11 cellular contexts compared by ENCODE assay signal in the genomic region with DNA sequence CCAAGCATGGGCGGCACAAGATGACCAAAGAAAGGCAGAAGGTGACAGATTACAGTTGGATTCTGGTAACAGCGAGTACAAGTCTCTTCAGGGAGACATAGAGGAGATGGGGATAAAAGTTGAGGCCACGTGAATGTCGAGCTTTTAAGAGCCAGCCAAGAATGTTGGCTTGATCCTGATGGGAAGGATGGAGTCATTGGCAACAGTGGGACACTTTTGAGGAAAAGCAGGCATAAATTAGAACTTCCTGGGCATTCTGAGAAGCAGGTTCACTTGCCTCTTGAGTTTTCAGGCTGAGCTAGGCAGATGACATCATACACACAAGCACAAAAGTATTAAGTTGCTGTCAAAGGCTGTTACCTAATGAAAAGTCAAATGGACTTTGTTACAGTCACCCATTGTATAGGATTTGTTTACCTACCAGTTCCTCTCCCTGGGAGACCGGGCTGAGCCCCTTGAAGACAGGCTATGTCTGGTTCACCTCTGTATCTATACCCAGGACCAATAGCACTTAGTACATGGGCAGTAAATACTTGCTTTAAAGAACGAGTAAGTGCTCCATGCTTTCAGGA. TPM values are rescaled to one million over a fixed set of nuclear protein-coding genes. Genes with fewer than 3 reads are reported as not detected.
DNase-seq lines count a peak whose midpoint lies in the region; ATAC-seq, FAIRE-seq and TF ChIP-seq lines count a peak whose summit lies in the region.
"Had no signal": no experiment of that assay in that cellular context is flagged by ENCODE, and none has a peak within 500 bp of the region (broad histone marks: within the 10 kb centered on the region; RNA-seq: fewer than 3 reads in every experiment).

No MANE protein-coding gene starts in this region.

- no peak for FAIRE-seq in kidney (lab: Jason Lieb, UNC)

- no peaks in the 10 kb centered on the region for H3K36me3 ChIP-seq in esophagus squamous epithelium
- no peaks in the 10 kb centered on the region for H3K36me3 ChIP-seq in kidney (ENCODE audit: control insufficient read depth in 1 of 2, insufficient read depth in 2 of 2, low read length in 2 of 2)

- POLR2A ChIA-PET in activated CD8-positive, alpha-beta T cell treated with anti-CD3 and anti-CD28 coated beads, Interleukin-2, amount 10 ng/mL, durations not matched to agents 7 days and 5 days (lab: Charles Lee), result no interaction called here

- H3K27ac ChIP-seq in esophagus squamous epithelium (peak overlapping the region in 3 of 4 donors; percentile 1 to 80 (median 66)), kidney (ENCODE audit: low read depth in 2 of 2, low read length in 2 of 2) (no peak overlapping the region)
- H3K27ac ChIP-seq: body of pancreas had no signal

- ATAC-seq in activated CD8-positive, alpha-beta T cell treated with anti-CD3 and anti-CD28 coated beads, Interleukin-2, amount 10 ng/mL, durations not matched to agents 7 days and 5 days, result no peak
- ATAC-seq in stimulated activated memory B cell treated with anti-CD40 and anti-IgM and Interleukin-4, amounts not matched to agents 10 μg/mL and 1 μg/mL and 100 μg/mL, for 72 hours, result no peak
- ATAC-seq: body of pancreas had no signal

- H3K9me3 ChIP-seq in esophagus squamous epithelium, result no peaks in the 10 kb centered on the region
- H3K9me3 ChIP-seq in kidney (ENCODE audit: control insufficient read depth in 1 of 2, low read length in 2 of 2), result no peaks in the 10 kb centered on the region
- H3K9me3 ChIP-seq: body of pancreas had no signal

- H3K9ac ChIP-seq in kidney (ENCODE audit: low read length in 2 of 2), result no peak overlapping the region

- no peaks in the 10 kb centered on the region for H3K27me3 Mint-ChIP-seq in activated T-cell treated with anti-CD3 and anti-CD28 coated beads, Interleukin-2, amount 50 U/mL, for 24 hours
- no peaks in the 10 kb centered on the region for H3K27me3 Mint-ChIP-seq in activated CD8-positive, alpha-beta T cell treated with anti-CD3 and anti-CD28 coated beads, Interleukin-2, amount 10 ng/mL, durations not matched to agents 7 days and 5 days (ENCODE audit: low read depth)
- no peaks in the 10 kb centered on the region for H3K27me3 Mint-ChIP-seq in stimulated activated memory B cell treated with anti-CD40 and anti-IgM and Interleukin-4, amounts not matched to agents 10 μg/mL and 1 μg/mL and 100 μg/mL, for 72 hours

- no peaks in the 10 kb centered on the region for H3K9me3 Mint-ChIP-seq in activated T-cell treated with anti-CD3 and anti-CD28 coated beads, Interleukin-2, amount 50 U/mL, for 24 hours
- H3K9me3 Mint-ChIP-seq in activated CD8-positive, alpha-beta T cell treated with anti-CD3 and anti-CD28 coated beads, Interleukin-2, amount 10 ng/mL, durations not matched to agents 7 days and 5 days (ENCODE audit: insufficient read depth), result no peaks in the 10 kb centered on the region
- no peaks in the 10 kb centered on the region for H3K9me3 Mint-ChIP-seq in stimulated activated memory B cell treated with anti-CD40 and anti-IgM and Interleukin-4, amounts not matched to agents 10 μg/mL and 1 μg/mL and 100 μg/mL, for 72 hours

- no peak for DNase-seq in activated T-cell treated with anti-CD3 and anti-CD28 coated beads, Interleukin-2, amount 50 U/mL, for 24 hours
- no peak for DNase-seq in activated T-cell treated with anti-CD3 and anti-CD28 coated beads, Interleukin-2, amount 50 U/mL, for 1 hour
- DNase-seq in activated CD8-positive, alpha-beta T cell treated with anti-CD3 and anti-CD28 coated beads, Interleukin-2, amount 10 ng/mL, durations not matched to agents 7 days and 5 days, result peak; percentile 14
- DNase-seq in esophagus squamous epithelium (lab: John Stamatoyannopoulos, UW) (no peak), NCI-H1092 treated with DMSO at 0.1 percent for 48 hours (lab: John Stamatoyannopoulos, UW) (no peak), kidney (no peak), iPS-NIHi11 (ENCODE audit: low spot score) (no peak)
- DNase-seq: body of pancreas, KBM-7, NCI-H2171 treated with DMSO at 0.1 percent for 48 hours had no signal

- intact Hi-C loops in esophagus squamous epithelium (cut with DNase I) (no loop called here), kidney (cut with DNase I) (no loop called here)

- peak overlapping the region; percentile 80 for H3K27ac Mint-ChIP-seq in activated T-cell treated with anti-CD3 and anti-CD28 coated beads, Interleukin-2, amount 50 U/mL, for 24 hours
- H3K27ac Mint-ChIP-seq in activated CD8-positive, alpha-beta T cell treated with anti-CD3 and anti-CD28 coated beads, Interleukin-2, amount 10 ng/mL, durations not matched to agents 7 days and 5 days, result peak overlapping the region; percentile 21
- peak overlapping the region; percentile 64 for H3K27ac Mint-ChIP-seq in stimulated activated memory B cell treated with anti-CD40 and anti-IgM and Interleukin-4, amounts not matched to agents 10 μg/mL and 1 μg/mL and 100 μg/mL, for 72 hours

- TF ChIP-seq CTCF in esophagus squamous epithelium (IDR thresholded peaks at IDR 0.05) (no peak), kidney (IDR thresholded peaks at IDR 0.05; ENCODE audit: borderline replicate concordance, extremely low read depth, insufficient read depth) (no peak)

- H3K27me3 ChIP-seq in esophagus squamous epithelium, result no peaks in the 10 kb centered on the region
- H3K27me3 ChIP-seq: body of pancreas had no signal

- peaks cover 4% of the 10 kb centered on the region for H3K36me3 Mint-ChIP-seq in activated T-cell treated with anti-CD3 and anti-CD28 coated beads, Interleukin-2, amount 50 U/mL, for 24 hours (ENCODE audit: low read depth)
- peaks cover 33% of the 10 kb centered on the region for H3K36me3 Mint-ChIP-seq in activated CD8-positive, alpha-beta T cell treated with anti-CD3 and anti-CD28 coated beads, Interleukin-2, amount 10 ng/mL, durations not matched to agents 7 days and 5 days (ENCODE audit: low read depth)
- H3K36me3 Mint-ChIP-seq in stimulated activated memory B cell treated with anti-CD40 and anti-IgM and Interleukin-4, amounts not matched to agents 10 μg/mL and 1 μg/mL and 100 μg/mL, for 72 hours, result peaks cover 9% of the 10 kb centered on the region

- H3K4me3 Mint-ChIP-seq in activated T-cell treated with anti-CD3 and anti-CD28 coated beads, Interleukin-2, amount 50 U/mL, for 24 hours, result no peak overlapping the region
- no peak overlapping the region for H3K4me3 Mint-ChIP-seq in activated CD8-positive, alpha-beta T cell treated with anti-CD3 and anti-CD28 coated beads, Interleukin-2, amount 10 ng/mL, durations not matched to agents 7 days and 5 days
- no peak overlapping the region for H3K4me3 Mint-ChIP-seq in stimulated activated memory B cell treated with anti-CD40 and anti-IgM and Interleukin-4, amounts not matched to agents 10 μg/mL and 1 μg/mL and 100 μg/mL, for 72 hours

- H3K4me3 ChIP-seq in esophagus squamous epithelium (no peak overlapping the region), kidney (ENCODE audit: low read length in 2 of 2) (no peak overlapping the region)
- H3K4me3 ChIP-seq: body of pancreas had no signal

- H3K4me1 Mint-ChIP-seq in activated T-cell treated with anti-CD3 and anti-CD28 coated beads, Interleukin-2, amount 50 U/mL, for 24 hours (ENCODE audit: low read depth), result peaks cover 82% of the 10 kb centered on the region
- H3K4me1 Mint-ChIP-seq in activated CD8-positive, alpha-beta T cell treated with anti-CD3 and anti-CD28 coated beads, Interleukin-2, amount 10 ng/mL, durations not matched to agents 7 days and 5 days (ENCODE audit: low read depth), result peaks cover 73% of the 10 kb centered on the region
- peaks cover 78% of the 10 kb centered on the region for H3K4me1 Mint-ChIP-seq in stimulated activated memory B cell treated with anti-CD40 and anti-IgM and Interleukin-4, amounts not matched to agents 10 μg/mL and 1 μg/mL and 100 μg/mL, for 72 hours

- no peak for TF ChIP-seq POLR2A in esophagus squamous epithelium (IDR thresholded peaks at IDR 0.05)

- CTCF ChIA-PET in activated CD8-positive, alpha-beta T cell treated with anti-CD3 and anti-CD28 coated beads, Interleukin-2, amount 10 ng/mL, durations not matched to agents 7 days and 5 days (lab: Charles Lee), result interaction anchor here (2.9 kb wide), 1 partner anchor 129 kb away, joined by 9 read pairs; no protein-coding TSS in a partner anchor

- H3K4me1 ChIP-seq in esophagus squamous epithelium (peaks cover 32 to 88% (median 58%) of the 10 kb centered on the region in 3 donors), kidney (ENCODE audit: control insufficient read depth in 1 of 2, insufficient read depth in 1 of 2, low read depth in 1 of 2, low read length in 2 of 2) (peaks cover 14% of the 10 kb centered on the region in 2 donors)

- 65 to 68% methylated on average over 6 of the region's 6 CpGs for WGBS in esophagus squamous epithelium, 2 donors

RNA-seq across cellular contexts. Expression of gene TNRC6B, which starts 41.1 kb away (rescaled TPM):
- total RNA-seq in activated CD8-positive, alpha-beta T cell treated with anti-CD3 and anti-CD28 coated beads, Interleukin-2, amount 10 ng/mL, durations not matched to agents 7 days and 5 days, result 10 to 100 TPM; 62.9 to 63.3 TPM
- total RNA-seq in esophagus squamous epithelium, result 10 to 100 TPM; 20.7 to 36.5 (median 26.9) TPM
- total RNA-seq in kidney, result 63.2 TPM
- polyA plus RNA-seq in kidney (ENCODE audit: insufficient read depth, low read depth, low replicate concordance), result 2.7 TPM

Comparison
In these comparisons a context has a peak if more than half of its experiments do, and no peak if none do; other contexts are left out.
1. H3K27ac Mint-ChIP-seq: peak in every context shown above with its lines; median percentile 80 in activated T-cell treated with anti-CD3 and anti-CD28 coated beads, Interleukin-2, amount 50 U/mL, for 24 hours; 64 in stimulated activated memory B cell treated with anti-CD40 and anti-IgM and Interleukin-4, amounts not matched to agents 10 μg/mL and 1 μg/mL and 100 μg/mL, for 72 hours; 21 in activated CD8-positive, alpha-beta T cell treated with anti-CD3 and anti-CD28 coated beads, Interleukin-2, amount 10 ng/mL, durations not matched to agents 7 days and 5 days.
2. H3K27ac ChIP-seq: peak in esophagus squamous epithelium (3 of 4); none in kidney (0 of 2).